8 cellular contexts compared by ENCODE assay signal in genomic region chr1:205630651-205631009, GRCh38. TPM values are rescaled to one million over a fixed set of nuclear protein-coding genes. Genes with fewer than 3 reads are reported as not detected.
A peak's percentile ranks its signal among the peaks of the same experiment; 100 is the strongest.
DNase-seq lines count a peak whose midpoint lies in the region; ATAC-seq and TF ChIP-seq lines count a peak whose summit lies in the region.

No MANE protein-coding gene starts in this region.

- H3K4me3 ChIP-seq in adrenal gland: peak overlapping the region in 2 of 4 donors; percentile 68 to 92
- H3K4me3 ChIP-seq in left lung: peak overlapping the region; percentile 52 to 68
- H3K4me3 ChIP-seq in thoracic aorta: peak overlapping the region; percentile 98

- no peaks in the 10 kb centered on the region for H3K36me3 ChIP-seq in adrenal gland (replicated peaks in 1 of 2)
- no peaks in the 10 kb centered on the region for H3K36me3 ChIP-seq in left lung
- no peaks in the 10 kb centered on the region for H3K36me3 ChIP-seq in thoracic aorta

- H3K4me1 Mint-ChIP-seq in activated CD4-positive, alpha-beta T cell treated with anti-CD3 and anti-CD28 coated beads, Interleukin-2, amount 10 ng/mL, durations not matched to agents 24 days and 14 days: peaks cover 42% of the 10 kb centered on the region

- H3K27ac Mint-ChIP-seq in activated CD4-positive, alpha-beta T cell treated with anti-CD3 and anti-CD28 coated beads, Interleukin-2, amount 10 ng/mL, durations not matched to agents 24 days and 14 days: peak overlapping the region; percentile 97

- intact Hi-C loops in activated CD4-positive, alpha-beta T cell treated with anti-CD3 and anti-CD28 coated beads, Interleukin-2, amount 10 ng/mL, durations not matched to agents 24 days and 14 days (cut with micrococcal nuclease): loop anchor here (1.0 to 5.0 kb wide), 5 partner anchors 14 to 508 kb away; no protein-coding TSS in a partner anchor
- intact Hi-C loops in adrenal gland (cut with DNase I) (loop anchor here in 1 of 2 donors (5.0 kb wide), 1 partner anchor 38 kb away; no protein-coding TSS in a partner anchor), left lung (cut with DNase I) (no loop called here)

- DNase-seq in activated CD4-positive, alpha-beta T cell treated with anti-CD3 and anti-CD28 coated beads, Interleukin-2, amount 10 ng/mL, durations not matched to agents 24 days and 14 days: no peak
- no peak for DNase-seq in activated CD4-positive, alpha-beta T cell treated with anti-CD3 and anti-CD28 coated beads, Interleukin-2, amount 50 U/mL, for 48 hours
- no peak for DNase-seq in adrenal gland
- DNase-seq in left lung: no peak
- DNase-seq in thoracic aorta (ENCODE audit: low spot score): no peak
- DNase-seq in CD1c-positive myeloid dendritic cell (ENCODE audit: extremely low spot score): no peak
- DNase-seq in OCI-M1 (lab: John Stamatoyannopoulos, UW): no peak

- WGBS in adrenal gland, 4 donors: 8 to 17% (median 11%) methylated on average over 3 of the region's 3 CpGs

- H3K9me3 ChIP-seq in adrenal gland (replicated peaks in 1 of 3) (no peaks in the 10 kb centered on the region), left lung (no peaks in the 10 kb centered on the region), thoracic aorta (no peaks in the 10 kb centered on the region)

- peak overlapping the region; percentile 96 for H3K4me3 Mint-ChIP-seq in activated CD4-positive, alpha-beta T cell treated with anti-CD3 and anti-CD28 coated beads, Interleukin-2, amount 10 ng/mL, durations not matched to agents 24 days and 14 days

- H3K36me3 Mint-ChIP-seq in activated CD4-positive, alpha-beta T cell treated with anti-CD3 and anti-CD28 coated beads, Interleukin-2, amount 10 ng/mL, durations not matched to agents 24 days and 14 days (ENCODE audit: low read depth): peaks cover 30% of the 10 kb centered on the region

- H3K27ac ChIP-seq in adrenal gland: peak overlapping the region; percentile 23 to 100 (median 94)
- peak overlapping the region; percentile 87 to 93 for H3K27ac ChIP-seq in left lung
- peak overlapping the region; percentile 89 to 99 for H3K27ac ChIP-seq in thoracic aorta

- H3K27me3 ChIP-seq in adrenal gland (no peaks in the 10 kb centered on the region), left lung (no peaks in the 10 kb centered on the region), thoracic aorta (replicated peaks; ENCODE audit: insufficient read depth) (no peaks in the 10 kb centered on the region)

- no peak for TF ChIP-seq CTCF in adrenal gland (IDR thresholded peaks at IDR 0.05)
- no peak for TF ChIP-seq CTCF in left lung (IDR thresholded peaks at IDR 0.05)
- no peak for TF ChIP-seq CTCF in thoracic aorta (IDR thresholded peaks at IDR 0.05)

- peaks cover 2% of the 10 kb centered on the region for H3K27me3 Mint-ChIP-seq in activated CD4-positive, alpha-beta T cell treated with anti-CD3 and anti-CD28 coated beads, Interleukin-2, amount 10 ng/mL, durations not matched to agents 24 days and 14 days

- ATAC-seq in left lung (no peak), thoracic aorta (ENCODE audit: insufficient number of reproducible peaks, low FRiP score, low read depth) (no peak), GM21717 (IDR thresholded peaks at IDR 0.05; ENCODE audit: unreplicated experiment) (no peak)

- no peaks in the 10 kb centered on the region for H3K9me3 Mint-ChIP-seq in activated CD4-positive, alpha-beta T cell treated with anti-CD3 and anti-CD28 coated beads, Interleukin-2, amount 10 ng/mL, durations not matched to agents 24 days and 14 days

- no peak for TF ChIP-seq POLR2A in adrenal gland (IDR thresholded peaks at IDR 0.05)

- peaks cover 6 to 28% of the 10 kb centered on the region in 2 donors for H3K4me1 ChIP-seq in adrenal gland (replicated peaks in 1 of 2)
- peaks cover 10 to 59% of the 10 kb centered on the region in 2 donors for H3K4me1 ChIP-seq in left lung
- H3K4me1 ChIP-seq in thoracic aorta (ENCODE audit: control insufficient read depth in 1 of 2, low read depth in 2 of 2): peaks cover 21 to 35% of the 10 kb centered on the region in 2 donors

RNA-seq across cellular contexts. Expression of gene ELK4, which starts 1.2 kb away (rescaled TPM):
- 81.8 and 83.1 TPM in 2 replicates for total RNA-seq in activated CD4-positive, alpha-beta T cell treated with anti-CD3 and anti-CD28 coated beads, Interleukin-2, amount 10 ng/mL, durations not matched to agents 24 days and 14 days
- total RNA-seq in adrenal gland: 10 to 100 TPM; 12.2 to 40.2 (median 25.5) TPM
- 1 to 10 TPM; 3.6 to 9.9 (median 4.5) TPM for polyA plus RNA-seq in adrenal gland
- total RNA-seq in left lung: 10 to 100 TPM; 51.5 to 69.9 TPM
- total RNA-seq in thoracic aorta: 10 to 100 TPM; 20.2 to 34.4 TPM

RNA-seq across cellular contexts. Expression of gene SLC45A3, which starts 49.7 kb away (rescaled TPM):
- total RNA-seq in activated CD4-positive, alpha-beta T cell treated with anti-CD3 and anti-CD28 coated beads, Interleukin-2, amount 10 ng/mL, durations not matched to agents 24 days and 14 days: 1.0 and 1.1 TPM in 2 replicates
- total RNA-seq in adrenal gland: 10 to 100 TPM in 4 of 8 donors, 1 to 10 TPM in 4; 5.9 to 27.9 (median 10.1) TPM
- 1 to 10 TPM; 4.7 to 9.7 (median 8.4) TPM for polyA plus RNA-seq in adrenal gland
- 1 to 10 TPM; 4.1 to 6.3 TPM for total RNA-seq in left lung
- 1 to 10 TPM; 5.3 to 8.3 TPM for total RNA-seq in thoracic aorta
